In genomic region chr3:120172070-120172469, GRCh38 we compare ENCODE assay signal across 15 cellular contexts.
DNase-seq lines count a peak whose midpoint lies in the region; ATAC-seq and TF ChIP-seq lines count a peak whose summit lies in the region.
"Had no signal": no experiment of that assay in that cellular context is flagged by ENCODE, and none has a peak within 500 bp of the region (broad histone marks: within the 10 kb centered on the region; RNA-seq: fewer than 3 reads in every experiment).

No MANE protein-coding gene starts in this region.

- ATAC-seq in CD4-positive, alpha-beta T cell (ENCODE audit: poor library complexity): no peak
- ATAC-seq in T-cell (replicated peaks in 1 of 4): no peak
- ATAC-seq: activated T-cell treated with anti-CD3 and anti-CD28 coated beads, Interleukin-2, amount 50 U/mL, for 4 hours; CD8-positive, alpha-beta T cell; HepG2 had no signal

- no peak overlapping the region for H3K27ac ChIP-seq in CD4-positive, alpha-beta T cell (ENCODE audit: low read depth, low read length)
- H3K27ac ChIP-seq: ascending aorta had no signal

- H3K4me1 Mint-ChIP-seq in CD4-positive, alpha-beta T cell (ENCODE audit: low read depth): no peaks in the 10 kb centered on the region
- no peaks in the 10 kb centered on the region for H3K4me1 Mint-ChIP-seq in T-cell

- no peak for TF ChIP-seq CTCF in AG10803 (conservative IDR thresholded peaks at IDR 0.05; ENCODE audit: low read length)
- no peak for TF ChIP-seq CTCF in cardiac fibroblast (IDR thresholded peaks at IDR 0.05; ENCODE audit: low read depth, low read length)
- no peak for TF ChIP-seq CTCF in CD4-positive, alpha-beta T cell (IDR thresholded peaks at IDR 0.05)

- H3K9me3 ChIP-seq in CD4-positive, alpha-beta T cell (ENCODE audit: control insufficient read depth, low read length): no peaks in the 10 kb centered on the region
- H3K9me3 ChIP-seq: ascending aorta, stomach had no signal

- H3K36me3 Mint-ChIP-seq in CD4-positive, alpha-beta T cell (ENCODE audit: low read depth): no peaks in the 10 kb centered on the region
- no peaks in the 10 kb centered on the region for H3K36me3 Mint-ChIP-seq in T-cell
- H3K36me3 Mint-ChIP-seq: CD8-positive, alpha-beta T cell had no signal

- no peaks in the 10 kb centered on the region for H3K27me3 ChIP-seq in CD4-positive, alpha-beta T cell (ENCODE audit: control insufficient read depth, insufficient read depth, low read length)
- H3K27me3 ChIP-seq: ascending aorta, stomach had no signal

- H3K9me3 Mint-ChIP-seq in CD4-positive, alpha-beta T cell: no peaks in the 10 kb centered on the region
- H3K9me3 Mint-ChIP-seq in T-cell: no peaks in the 10 kb centered on the region
- H3K9me3 Mint-ChIP-seq: activated T-cell treated with anti-CD3 and anti-CD28 coated beads, Interleukin-2, amount 50 U/mL, for 4 hours; CD8-positive, alpha-beta T cell had no signal

- H3K4me3 ChIP-seq in AG10803 (ENCODE audit: low read length) (no peak overlapping the region), cardiac fibroblast (replicated peaks in 1 of 2; ENCODE audit: low read depth in 2 of 2, low read length in 2 of 2) (no peak overlapping the region)
- H3K4me3 ChIP-seq: ascending aorta, stomach had no signal

- POLR2A ChIA-PET in CD4-positive, alpha-beta T cell (lab: Charles Lee): no interaction called here
- POLR2A ChIA-PET in T-cell (lab: Charles Lee): no interaction called here

- H3K27ac Mint-ChIP-seq in CD4-positive, alpha-beta T cell: no peak overlapping the region
- H3K27ac Mint-ChIP-seq in T-cell: no peak overlapping the region
- H3K27ac Mint-ChIP-seq: CD8-positive, alpha-beta T cell had no signal

- CTCF ChIA-PET in CD4-positive, alpha-beta T cell (lab: Charles Lee): no interaction called here
- CTCF ChIA-PET in T-cell (lab: Charles Lee): interaction anchor here in 1 of 2 donors (0.7 kb wide), 1 partner anchor 274 kb away, joined by 7 read pairs; no protein-coding TSS in a partner anchor

- DNase-seq in AG10803 (ENCODE audit: low read depth) (peak; percentile 90), HT1080 (ENCODE audit: low read depth) (peak; percentile 66), cardiac fibroblast (ENCODE audit: low read depth in 2 of 2) (peak; percentile 79 to 87), midbrain (lab: John Stamatoyannopoulos, UW) (peak; percentile 32), T-cell (no peak), T-helper 9 cell (no peak), OCI-M1 (lab: John Stamatoyannopoulos, UW) (no peak)
- DNase-seq in CD4-positive, alpha-beta T cell: no peak
- DNase-seq: activated CD4-positive, alpha-beta T cell treated with anti-CD3 and anti-CD28 coated beads for 1 hour; activated T-cell treated with anti-CD3 and anti-CD28 coated beads, Interleukin-2, amount 50 U/mL, for 4 hours; NCI-H1694; stomach had no signal

- intact Hi-C loops in CD4-positive, alpha-beta T cell (cut with DNase I, micrococcal nuclease): no loop called here

- H3K4me3 Mint-ChIP-seq in CD4-positive, alpha-beta T cell: no peak overlapping the region
- no peak overlapping the region for H3K4me3 Mint-ChIP-seq in T-cell
- H3K4me3 Mint-ChIP-seq: activated T-cell treated with anti-CD3 and anti-CD28 coated beads, Interleukin-2, amount 50 U/mL, for 4 hours; CD8-positive, alpha-beta T cell had no signal

- no peaks in the 10 kb centered on the region for H3K27me3 Mint-ChIP-seq in CD4-positive, alpha-beta T cell
- H3K27me3 Mint-ChIP-seq in T-cell: no peaks in the 10 kb centered on the region

Comparison
In these comparisons a context has a peak if more than half of its experiments do, and no peak if none do; other contexts are left out.
1. DNase-seq: peak in AG10803 (single experiment), HT1080 (single experiment), cardiac fibroblast (2 of 2) and midbrain (single experiment); none in CD4-positive, alpha-beta T cell (0 of 10), T-cell (0 of 34), T-helper 9 cell (single experiment) and OCI-M1 (single experiment).